8 cellular contexts compared by ENCODE assay signal in genomic region chr15:78750974-78751601, GRCh38.
A peak's percentile ranks its signal among the peaks of the same experiment; 100 is the strongest.
DNase-seq lines count a peak whose midpoint lies in the region; ATAC-seq and TF ChIP-seq lines count a peak whose summit lies in the region.
"Not testable (repeated sequence)": the region's sequence is repeated elsewhere in the genome, so short reads cannot be mapped to it uniquely, and the experiment has no call there.

No MANE protein-coding gene starts in this region.

- not testable (repeated sequence) for H3K36me3 Mint-ChIP-seq in T-helper 17 cell (ENCODE audit: low read depth)

- H3K4me3 ChIP-seq in adrenal gland: peak overlapping the region in 1 of 4 donors; percentile 38
- H3K4me3 ChIP-seq in left ventricle myocardium inferior: peak overlapping the region; percentile 54
- H3K4me3 ChIP-seq in rectal smooth muscle tissue (ENCODE audit: low read length): peak overlapping the region; percentile 27
- H3K4me3 ChIP-seq in uterus: not testable (repeated sequence)

- not testable (repeated sequence) for H3K27me3 ChIP-seq in adrenal gland; left ventricle myocardium inferior (ENCODE audit: low read depth); rectal smooth muscle tissue (ENCODE audit: control insufficient read depth, insufficient read depth, low read length); uterus

- H3K27me3 Mint-ChIP-seq in T-helper 17 cell: not testable (repeated sequence)

- H3K4me1 ChIP-seq in adrenal gland (replicated peaks in 1 of 2); rectal smooth muscle tissue (ENCODE audit: control insufficient read depth, insufficient read depth, low read length); uterus: not testable (repeated sequence)
- peaks cover 40% of the 10 kb centered on the region for H3K4me1 ChIP-seq in left ventricle myocardium inferior

- ATAC-seq in GM18502 (IDR thresholded peaks at IDR 0.05; ENCODE audit: poor library complexity, unreplicated experiment) (peak; percentile 87), HG02970 (IDR thresholded peaks at IDR 0.05; ENCODE audit: low FRiP score, unreplicated experiment) (peak; percentile 85), T-helper 17 cell (peak; percentile 100)

- WGBS in adrenal gland, 4 donors: 2 to 7% (median 4%) methylated on average over 3 to 28 of the region's 28 CpGs

- H3K4me3 Mint-ChIP-seq in T-helper 17 cell: peak overlapping the region; percentile 67

- H3K9ac ChIP-seq in rectal smooth muscle tissue (ENCODE audit: low read length): peak overlapping the region; percentile 4

- peak; percentile 39 for DNase-seq in NCI-H146 treated with DMSO at 0.1 percent for 48 hours (lab: John Stamatoyannopoulos, UW; ENCODE audit: unreplicated experiment)
- DNase-seq in T-helper 17 cell: peak; percentile 89 to 96 (median 93)
- peak; percentile 91 to 97 (median 96) for DNase-seq in adrenal gland
- peak; percentile 90 for DNase-seq in left ventricle myocardium inferior
- DNase-seq in uterus: peak; percentile 90

- H3K4me1 Mint-ChIP-seq in T-helper 17 cell: not testable (repeated sequence)

- peak in 1 of 2 donors; percentile 65 for TF ChIP-seq POLR2A in adrenal gland (IDR thresholded peaks at IDR 0.05)
- peak in 1 of 2 donors; percentile 12 for TF ChIP-seq POLR2A in uterus (IDR thresholded peaks at IDR 0.05)

- intact Hi-C loops in adrenal gland (cut with DNase I); left ventricle myocardium inferior (cut with micrococcal nuclease); uterus (cut with DNase I; ENCODE audit: low total_unique reads): not testable (repeated sequence)

- not testable (repeated sequence) for H3K9me3 ChIP-seq in T-helper 17 cell (ENCODE audit: control insufficient read depth, low read length, poor library complexity, severe bottlenecking); adrenal gland (replicated peaks in 1 of 3); left ventricle myocardium inferior (replicated peaks); uterus

- not testable (repeated sequence) for H3K36me3 ChIP-seq in adrenal gland (replicated peaks in 1 of 2); left ventricle myocardium inferior; rectal smooth muscle tissue (ENCODE audit: control insufficient read depth, insufficient read depth, low read length); uterus

- H3K27ac ChIP-seq in adrenal gland (peak overlapping the region in 4 of 5 donors; percentile 43 to 84 (median 63)), left ventricle myocardium inferior (replicated peaks) (peak overlapping the region; percentile 77), rectal smooth muscle tissue (ENCODE audit: low read depth, low read length) (peak overlapping the region; percentile 56), uterus (peak overlapping the region; percentile 36 to 48)

- not testable (repeated sequence) for H3K27ac Mint-ChIP-seq in T-helper 17 cell

- TF ChIP-seq CTCF in adrenal gland (IDR thresholded peaks at IDR 0.05) (peak in 4 of 6 experiments; percentile 61 to 96 (median 76)), left ventricle myocardium inferior (IDR thresholded peaks at IDR 0.05; ENCODE audit: borderline replicate concordance) (peak; percentile 60), uterus (IDR thresholded peaks at IDR 0.05) (peak in 3 of 4 experiments; percentile 46 to 97 (median 82))

Comparison
In these comparisons a context has a peak if more than half of its experiments do, and no peak if none do; other contexts are left out.
1. DNase-seq: peak in every context shown above with its lines; median percentile 96 in adrenal gland; 93 in T-helper 17 cell; 90 in left ventricle myocardium inferior; 90 in uterus; 39 in NCI-H146 treated with DMSO at 0.1 percent for 48 hours.